8 cellular contexts compared by ENCODE assay signal in the genomic region with DNA sequence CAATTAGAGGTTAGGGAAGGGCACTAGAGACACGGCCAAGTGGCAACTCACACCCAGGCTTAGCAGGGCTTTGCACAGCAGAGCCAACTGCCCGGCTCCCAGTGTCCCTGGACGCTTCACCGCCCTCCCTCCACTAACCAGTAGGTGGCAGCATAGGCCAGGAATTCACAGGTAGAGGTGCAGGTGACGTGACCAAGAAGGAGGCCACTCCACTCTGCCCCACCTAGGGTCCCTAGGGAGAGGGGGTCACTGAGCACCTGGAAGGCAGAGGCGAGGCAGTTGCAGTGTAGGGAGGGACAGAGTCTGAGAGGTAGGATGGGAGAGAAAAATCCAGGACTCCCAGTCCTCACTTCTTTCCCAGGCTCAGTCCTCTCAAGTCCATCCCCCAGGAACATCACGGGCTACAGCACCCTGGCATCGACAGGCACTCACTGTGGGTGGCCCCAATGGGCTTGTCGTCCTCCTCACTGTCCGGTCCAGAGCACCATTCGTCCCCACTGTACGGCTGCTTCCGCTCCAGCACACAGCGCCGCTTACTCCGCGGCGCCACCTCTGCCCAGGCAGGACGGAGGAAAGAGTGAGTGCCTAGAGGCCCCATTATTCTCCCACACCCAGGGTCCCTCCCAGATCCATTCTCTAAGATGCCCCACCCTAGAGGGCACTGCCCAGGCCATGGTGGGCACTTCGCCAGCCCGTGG. TPM values are rescaled to one million over a fixed set of nuclear protein-coding genes. Genes with fewer than 3 reads are reported as not detected.
DNase-seq lines count a peak whose midpoint lies in the region; ATAC-seq and TF ChIP-seq lines count a peak whose summit lies in the region.

No MANE protein-coding gene starts in this region.

- no peaks in the 10 kb centered on the region for H3K27me3 ChIP-seq in hepatocyte
- H3K27me3 ChIP-seq in sigmoid colon = no peaks in the 10 kb centered on the region

- H3K9me2 ChIP-seq in hepatocyte (replicated peaks; ENCODE audit: insufficient read depth) = no peaks in the 10 kb centered on the region

- H3K4me3 Mint-ChIP-seq in CD14-positive monocyte = no peak overlapping the region
- peak overlapping the region; percentile 82 for H3K4me3 Mint-ChIP-seq in T-helper 17 cell

- peaks cover 54 to 63% of the 10 kb centered on the region in 2 donors for H3K36me3 Mint-ChIP-seq in CD14-positive monocyte
- H3K36me3 Mint-ChIP-seq in T-helper 17 cell (ENCODE audit: low read depth) = peaks cover 3% of the 10 kb centered on the region

- DNase-seq in CD14-positive monocyte (ENCODE audit: low spot score) = peak; percentile 83
- DNase-seq in NCI-H1048 (lab: John Stamatoyannopoulos, UW) = peak; percentile 21
- DNase-seq in T-helper 17 cell = peak; percentile 65 to 86 (median 71)
- DNase-seq in anterior cingulate cortex (lab: John Stamatoyannopoulos, UW) = peak in 57 of 58 donors; percentile 32 to 89 (median 74)
- peak; percentile 88 for DNase-seq in hepatocyte (ENCODE audit: low spot score)
- DNase-seq in sigmoid colon = peak; percentile 92

- H3K79me2 ChIP-seq in hepatocyte = peaks cover 71% of the 10 kb centered on the region

- H2AFZ ChIP-seq in hepatocyte = no peak overlapping the region

- H3K27ac ChIP-seq in hepatocyte (peak overlapping the region; percentile 99), sigmoid colon (peak overlapping the region; percentile 95 to 100 (median 100))

- ATAC-seq in GM21423 (IDR thresholded peaks at IDR 0.05; ENCODE audit: unreplicated experiment) = peak; percentile 67
- peak; percentile 70 for ATAC-seq in T-helper 17 cell
- no peak for ATAC-seq in GM18873 (IDR thresholded peaks at IDR 0.05; ENCODE audit: low FRiP score, unreplicated experiment)

- TF ChIP-seq CTCF in CD14-positive monocyte (IDR thresholded peaks at IDR 0.05) = peak; percentile 93
- peak; percentile 92 for TF ChIP-seq CTCF in hepatocyte (IDR thresholded peaks at IDR 0.05; ENCODE audit: poor library complexity)
- TF ChIP-seq CTCF in sigmoid colon (IDR thresholded peaks at IDR 0.05) = peak; percentile 94 to 99 (median 98)

- H3K4me1 ChIP-seq in hepatocyte (ENCODE audit: insufficient read depth) = peaks cover 45% of the 10 kb centered on the region
- peaks cover 0 to 66% (median 61%) of the 10 kb centered on the region in 4 donors for H3K4me1 ChIP-seq in sigmoid colon

- no peak for TF ChIP-seq POLR2A in sigmoid colon (IDR thresholded peaks at IDR 0.05)

- H3K4me1 Mint-ChIP-seq in CD14-positive monocyte = peaks cover 19% of the 10 kb centered on the region
- H3K4me1 Mint-ChIP-seq in T-helper 17 cell = peaks cover 35% of the 10 kb centered on the region

- 30% methylated on average over 19 of the region's 21 CpGs for WGBS in hepatocyte (ENCODE audit: low lambda C conversion rate, missing lambda C conversion rate)
- 28 to 53% methylated on average over 21 of the region's 21 CpGs for WGBS in sigmoid colon, 2 donors

- no peaks in the 10 kb centered on the region for H3K36me3 ChIP-seq in hepatocyte (replicated peaks; ENCODE audit: insufficient read depth, low read depth)
- H3K36me3 ChIP-seq in sigmoid colon = peaks cover 5 to 55% (median 26%) of the 10 kb centered on the region in 4 donors

- H3K4me3 ChIP-seq in hepatocyte (no peak overlapping the region), sigmoid colon (no peak overlapping the region)

- peaks cover 26% of the 10 kb centered on the region for H4K20me1 ChIP-seq in hepatocyte (ENCODE audit: insufficient read depth, poor library complexity, severe bottlenecking)

- H3K9me3 ChIP-seq in T-helper 17 cell (ENCODE audit: control insufficient read depth, low read length, poor library complexity, severe bottlenecking) = no peaks in the 10 kb centered on the region
- no peaks in the 10 kb centered on the region for H3K9me3 ChIP-seq in hepatocyte (ENCODE audit: low read depth)
- H3K9me3 ChIP-seq in sigmoid colon = no peaks in the 10 kb centered on the region

- H3K27me3 Mint-ChIP-seq in CD14-positive monocyte (ENCODE audit: low read depth in 3 of 3) (peaks cover 7 to 25% (median 14%) of the 10 kb centered on the region in 3 donors), T-helper 17 cell (no peaks in the 10 kb centered on the region)

- peak overlapping the region; percentile 91 for H3K4me2 ChIP-seq in hepatocyte

- peaks cover 0 to 3% (median 0%) of the 10 kb centered on the region in 7 donors for H3K9me3 Mint-ChIP-seq in CD14-positive monocyte

- intact Hi-C loops in CD14-positive monocyte (cut with micrococcal nuclease) (loop anchor here (1.0 to 2.0 kb wide), 2 partner anchors 24 to 49 kb away; a partner anchor contains a TSS), sigmoid colon (cut with DNase I) (loop anchor here (1.0 to 5.0 kb wide), 3 partner anchors 23 to 115 kb away; a partner anchor contains a TSS)

- TF ChIP-seq EP300 in sigmoid colon (IDR thresholded peaks at IDR 0.05) = no peak

- H3K27ac Mint-ChIP-seq in CD14-positive monocyte = peak overlapping the region in 3 of 7 donors; percentile 10 to 60 (median 53)
- H3K27ac Mint-ChIP-seq in T-helper 17 cell = peak overlapping the region; percentile 96

RNA-seq across cellular contexts. Expression of a gene that starts 18.5 kb away (rescaled TPM):
- polyA plus RNA-seq in CD14-positive monocyte (1 to 10 TPM in 1 of 2 donors, under 1 TPM in 1; 0.11 to 1.8 TPM), hepatocyte (18.0 and 18.1 TPM in 2 replicates), sigmoid colon (10 to 100 TPM in 1 of 3 donors, 1 to 10 TPM in 2; 4.8 to 33.2 (median 7.4) TPM)
- total RNA-seq in T-helper 17 cell (100 to 1,000 TPM; 186 to 204 TPM), hepatocyte (7.8 and 25.3 TPM in 2 replicates), sigmoid colon (10 to 100 TPM in 3 of 4 donors, 1 to 10 TPM in 1; 7.9 to 46.5 (median 10.8) TPM)

RNA-seq across cellular contexts. Expression of a gene that starts 23.5 kb away (rescaled TPM):
- polyA plus RNA-seq in CD14-positive monocyte (under 1 TPM; 0.08 to 0.09 TPM), hepatocyte (0.11 and 0.29 TPM in 2 replicates), sigmoid colon (10 to 100 TPM in 1 of 3 donors, under 1 TPM in 2; under 0.01 to 11.5 (median 0.23) TPM)
- total RNA-seq in T-helper 17 cell (10 to 100 TPM; 11.1 to 15.0 TPM), hepatocyte (not detected in 2 replicates), sigmoid colon (not detected)

RNA-seq across cellular contexts. Expression of a gene that starts 48.9 kb away (rescaled TPM):
- polyA plus RNA-seq in CD14-positive monocyte (not detected), hepatocyte (55.3 and 101 TPM in 2 replicates), sigmoid colon (not detected)
- total RNA-seq in T-helper 17 cell (not detected), hepatocyte (2.2 and 3.6 TPM in 2 replicates), sigmoid colon (not detected)

Comparison
In these comparisons a context has a peak if more than half of its experiments do, and no peak if none do; other contexts are left out.
1. DNase-seq: peak in every context shown above with its lines; median percentile 92 in sigmoid colon; 88 in hepatocyte; 83 in CD14-positive monocyte; 74 in anterior cingulate cortex; 71 in T-helper 17 cell; 21 in NCI-H1048.
2. RNA of a gene that starts 23.5 kb away (total RNA-seq): 11.1 to 15.0 TPM in T-helper 17 cell; not detected in hepatocyte and not detected in sigmoid colon; every median in the first group is over 10 times any median in the second.
3. Peak in every context shown above with its lines, with median percentiles within 50 percentile points of each other: CTCF ChIP-seq.